1 cellular context compared by ENCODE assay signal in genomic region chr19:17859533-17860330, GRCh38.
A peak's percentile ranks its signal among the peaks of the same experiment; 100 is the strongest.
TF ChIP-seq lines count a peak whose summit lies in the region.

RPL18A (plus strand) TSS chr19:17859910; CDS start chr19:17859957, 47 bp downstream.

TF ChIP-seq in K562, 482 proteins besides CTCF, POLR2A, EP300 and RAD21 (continued from another document):
- TF ChIP-seq TSHZ1 (CRISPR knock-in tag; IDR thresholded peaks at IDR 0.05) (no peak), U2AF1 (optimal IDR thresholded peaks at IDR 0.05; ENCODE audit: low read depth, low read length) (no peak), POLR2G (IDR thresholded peaks at IDR 0.05; ENCODE audit: low read depth, low read length) (peak; percentile 100), NONO (IDR thresholded peaks at IDR 0.05; ENCODE audit: low read depth in 2 of 2, low read length in 1 of 2) (peak; percentile 52 to 82; a peak in 1 of 4 replicates), ZNF583 (CRISPR knock-in tag; IDR thresholded peaks at IDR 0.05) (peak; percentile 54; the same call in 1 of the 2 replicates), SREBF2 (CRISPR knock-in tag; IDR thresholded peaks at IDR 0.05) (no peak), RCOR1 (IDR thresholded peaks at IDR 0.05; ENCODE audit: borderline replicate concordance in 1 of 2, low read depth in 2 of 2, low read length in 2 of 2) (peak in 1 of 2 experiments; percentile 54; a peak in 1 of 4 replicates), ZBTB26 (CRISPR knock-in tag; IDR thresholded peaks at IDR 0.05) (no peak), NFIC (IDR thresholded peaks at IDR 0.05) (peak; percentile 58; the same call in 1 of the 2 replicates), KDM4B (IDR thresholded peaks at IDR 0.05; ENCODE audit: borderline replicate concordance in 2 of 2, low read depth in 1 of 2) (peak in 1 of 2 experiments; percentile 58; a peak in 1 of 4 replicates), ZNF274 (IDR thresholded peaks at IDR 0.05; ENCODE audit: borderline replicate concordance, low read depth, low read length) (no peak), ZNF77 (CRISPR knock-in tag; IDR thresholded peaks at IDR 0.05) (no peak), NFE2 (IDR thresholded peaks at IDR 0.05; ENCODE audit: low read depth) (no peak), E2F1 (CRISPR knock-in tag; IDR thresholded peaks at IDR 0.05) (no peak; the same call in 1 of the 2 replicates), DACH1 (IDR thresholded peaks at IDR 0.05; ENCODE audit: partially characterized antibody) (no peak), ZNF561 (CRISPR knock-in tag; conservative IDR thresholded peaks at IDR 0.05) (no peak), ZFP1 (CRISPR knock-in tag; IDR thresholded peaks at IDR 0.05) (no peak), FUS (optimal IDR thresholded peaks at IDR 0.05; ENCODE audit: low read depth, low read length) (peak; percentile 85), CHD7 (IDR thresholded peaks at IDR 0.05; ENCODE audit: low read depth, low read length) (no peak), CSDE1 (IDR thresholded peaks at IDR 0.05) (no peak), C11orf30 (IDR thresholded peaks at IDR 0.05; ENCODE audit: low read depth) (peak; percentile 55), SP2 (IDR thresholded peaks at IDR 0.05; ENCODE audit: extremely low read depth, low read depth, low read length, poor library complexity, severe bottlenecking) (peak; percentile 93), ZNF133 (CRISPR knock-in tag; IDR thresholded peaks at IDR 0.05) (no peak), STAT5B (CRISPR knock-in tag; IDR thresholded peaks at IDR 0.05) (no peak), ZNF584 (CRISPR knock-in tag; IDR thresholded peaks at IDR 0.05; ENCODE audit: low read depth) (no peak), ID3 (CRISPR knock-in tag; IDR thresholded peaks at IDR 0.05) (no peak), ID3 (tag; IDR thresholded peaks at IDR 0.05) (0 out of 2 replicates have a peak, but pooled peaks have one; percentile 44), CCAR2 (IDR thresholded peaks at IDR 0.05; ENCODE audit: low read depth, low read length) (no peak), E2F4 (CRISPR knock-in tag; IDR thresholded peaks at IDR 0.05; ENCODE audit: low read depth) (no peak), NR3C1 (CRISPR knock-in tag; IDR thresholded peaks at IDR 0.05) (no peak), RNF2 (IDR thresholded peaks at IDR 0.05) (no peak; the same call in 1 of the 2 replicates), ARID3B (CRISPR knock-in tag; IDR thresholded peaks at IDR 0.05; ENCODE audit: borderline replicate concordance) (no peak), TGIF2 (CRISPR knock-in tag; IDR thresholded peaks at IDR 0.05) (peak; percentile 31; the same call in 1 of the 2 replicates), BMI1 (IDR thresholded peaks at IDR 0.05; ENCODE audit: low read length) (no peak), POLR3G (IDR thresholded peaks at IDR 0.05; ENCODE audit: extremely low read depth, insufficient read length, insufficient replicate concordance) (no peak), CEBPB (tag; IDR thresholded peaks at IDR 0.05) (no peak)
